1 cellular context compared by ENCODE assay signal in genomic region chr12:49649892-49650291, GRCh38.
TF ChIP-seq lines count a peak whose summit lies in the region.

No MANE protein-coding gene starts in this region.

TF ChIP-seq in HepG2, 621 proteins besides CTCF, POLR2A, EP300 and RAD21:
- TF ChIP-seq, protein P1, sequence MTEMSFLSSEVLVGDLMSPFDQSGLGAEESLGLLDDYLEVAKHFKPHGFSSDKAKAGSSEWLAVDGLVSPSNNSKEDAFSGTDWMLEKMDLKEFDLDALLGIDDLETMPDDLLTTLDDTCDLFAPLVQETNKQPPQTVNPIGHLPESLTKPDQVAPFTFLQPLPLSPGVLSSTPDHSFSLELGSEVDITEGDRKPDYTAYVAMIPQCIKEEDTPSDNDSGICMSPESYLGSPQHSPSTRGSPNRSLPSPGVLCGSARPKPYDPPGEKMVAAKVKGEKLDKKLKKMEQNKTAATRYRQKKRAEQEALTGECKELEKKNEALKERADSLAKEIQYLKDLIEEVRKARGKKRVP (CRISPR knock-in tag; IDR thresholded peaks at IDR 0.05): peak in 1 of 2 experiments; percentile 65; a peak in 1 of 4 replicates
- no peak for TF ChIP-seq THRA (CRISPR knock-in tag; IDR thresholded peaks at IDR 0.05; ENCODE audit: borderline replicate concordance)
- TF ChIP-seq ADNP (CRISPR knock-in tag; IDR thresholded peaks at IDR 0.05): no peak
- no peak for TF ChIP-seq SMAD9 (CRISPR knock-in tag; IDR thresholded peaks at IDR 0.05)
- TF ChIP-seq MAZ (IDR thresholded peaks at IDR 0.05; ENCODE audit: borderline replicate concordance, low read depth, low read length): no peak
- TF ChIP-seq MAZ (CRISPR knock-in tag; IDR thresholded peaks at IDR 0.05; ENCODE audit: low read depth): no peak
- TF ChIP-seq CEBPG (CRISPR knock-in tag; IDR thresholded peaks at IDR 0.05): peak; percentile 35; the same call in 1 of the 2 replicates
- peak; percentile 73; the same call in 1 of the 2 replicates for TF ChIP-seq CEBPB (IDR thresholded peaks at IDR 0.05; ENCODE audit: borderline replicate concordance, low read depth, low read length)
